Comparison of ENCODE assay signal across 13 cellular contexts in the genomic region with DNA sequence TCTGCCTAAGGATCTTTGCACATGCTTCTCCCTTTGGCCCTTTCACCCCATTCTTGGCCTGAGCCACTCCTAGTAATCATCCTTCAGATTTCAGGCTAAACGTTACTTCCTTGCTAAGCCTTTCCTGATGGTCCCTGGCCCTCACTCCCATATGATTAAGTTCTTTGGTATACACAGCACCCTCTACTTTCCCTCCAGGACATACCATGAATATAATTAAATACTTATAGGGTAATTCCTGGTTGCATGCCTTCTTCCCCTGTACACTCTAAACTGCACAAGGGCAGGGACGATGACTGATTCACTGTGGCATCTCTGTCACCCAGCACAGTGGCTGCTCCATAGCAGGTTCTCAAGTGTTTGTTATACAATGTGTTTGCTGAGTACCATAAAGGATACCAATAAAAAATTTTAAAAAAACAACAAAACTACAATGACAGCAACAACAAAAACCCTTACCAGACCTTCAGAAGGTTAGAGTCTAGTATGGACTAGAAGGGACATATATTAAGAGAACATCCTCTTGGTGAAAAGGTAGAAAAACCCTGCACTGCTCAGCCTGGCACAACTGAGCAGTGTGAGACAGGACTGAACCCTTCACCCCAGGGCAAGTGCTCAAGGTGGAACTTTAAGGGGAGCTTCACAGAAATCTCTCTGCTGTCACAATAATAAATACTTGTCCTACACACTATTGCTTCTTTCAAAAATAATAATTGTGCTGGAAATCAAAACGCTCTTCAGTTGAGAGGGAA.
A peak's percentile ranks its signal among the peaks of the same experiment; 100 is the strongest.
DNase-seq lines count a peak whose midpoint lies in the region; ATAC-seq, FAIRE-seq and TF ChIP-seq lines count a peak whose summit lies in the region.
"Had no signal": no experiment of that assay in that cellular context is flagged by ENCODE, and none has a peak within 500 bp of the region (broad histone marks: within the 10 kb centered on the region; RNA-seq: fewer than 3 reads in every experiment).

No MANE protein-coding gene starts in this region.

- H3K27ac Mint-ChIP-seq in CD4-positive, CD25-positive, alpha-beta regulatory T cell = peak overlapping the region; percentile 69 to 90 (median 79)
- H3K27ac Mint-ChIP-seq: naive B cell had no signal

- no peaks in the 10 kb centered on the region for H3K27me3 Mint-ChIP-seq in CD4-positive, CD25-positive, alpha-beta regulatory T cell

- H3K4me3 ChIP-seq in CD4-positive, CD25-positive, alpha-beta regulatory T cell (ENCODE audit: low read depth, low read length) = no peak overlapping the region
- no peak overlapping the region for H3K4me3 ChIP-seq in astrocyte of the spinal cord (ENCODE audit: low read depth, low read length)
- no peak overlapping the region for H3K4me3 ChIP-seq in mucosa of descending colon
- no peak overlapping the region for H3K4me3 ChIP-seq in H7 (ENCODE audit: insufficient read depth, low read depth, low read length)
- H3K4me3 ChIP-seq: K562 had no signal

- H3K4me1 ChIP-seq in CD4-positive, CD25-positive, alpha-beta regulatory T cell (ENCODE audit: control insufficient read depth, insufficient read depth, low read length, poor library complexity, severe bottlenecking) = peaks cover 69% of the 10 kb centered on the region
- peaks cover 27% of the 10 kb centered on the region for H3K4me1 ChIP-seq in mucosa of descending colon (ENCODE audit: low read depth)

- no peak overlapping the region for H3K27ac ChIP-seq in CD4-positive, CD25-positive, alpha-beta regulatory T cell (ENCODE audit: insufficient read depth, low read length, poor library complexity, severe bottlenecking)

- in situ Hi-C loops in astrocyte of the spinal cord (cut with HindIII; ENCODE audit: low sequenced_read_pairs) = no loop called here

- peak overlapping the region; percentile 3 to 78 (median 66) for H3K4me3 Mint-ChIP-seq in CD4-positive, CD25-positive, alpha-beta regulatory T cell
- H3K4me3 Mint-ChIP-seq: naive B cell had no signal

- peak; percentile 35 to 41 for ATAC-seq in CD4-positive, CD25-positive, alpha-beta regulatory T cell (ENCODE audit: low read depth in 2 of 2)
- ATAC-seq in mucosa of descending colon (peak; percentile 78), HG03571 (IDR thresholded peaks at IDR 0.05; ENCODE audit: unreplicated experiment) (no peak)

- DNase-seq in CD4-positive, CD25-positive, alpha-beta regulatory T cell = no peak
- DNase-seq in HPDE6-E6E7 (ENCODE audit: extremely low spot score) (peak; percentile 21), astrocyte of the spinal cord (ENCODE audit: low read depth, low spot score) (peak; percentile 24), mucosa of descending colon (no peak), H7 (no peak), NCI-H187 (lab: John Stamatoyannopoulos, UW) (no peak), GM19239 (ENCODE audit: insufficient read length, low spot score) (no peak)
- DNase-seq: aorta; DMS153; naive B cell; stimulated activated CD4-positive, alpha-beta T cell treated with anti-CD3 and anti-CD28 coated beads, Interleukin-2, amount 100 ng/mL, for 48 hours had no signal

- no peaks in the 10 kb centered on the region for H3K27me3 ChIP-seq in CD4-positive, CD25-positive, alpha-beta regulatory T cell (ENCODE audit: control insufficient read depth, insufficient read depth, low read length)
- H3K27me3 ChIP-seq in H7 (ENCODE audit: control insufficient read depth, insufficient read depth, low read length) = no peaks in the 10 kb centered on the region

- TF ChIP-seq CTCF in astrocyte of the spinal cord (IDR thresholded peaks at IDR 0.05; ENCODE audit: low read depth, low read length) = no peak
- TF ChIP-seq CTCF in mucosa of descending colon (IDR thresholded peaks at IDR 0.05) = no peak

- no peak for FAIRE-seq in GM19239 (lab: Jason Lieb, UNC)
- FAIRE-seq: K562 had no signal

- peaks cover 9% of the 10 kb centered on the region for H3K36me3 Mint-ChIP-seq in CD4-positive, CD25-positive, alpha-beta regulatory T cell

- peaks cover 57 to 96% (median 72%) of the 10 kb centered on the region in 4 donors for H3K4me1 Mint-ChIP-seq in CD4-positive, CD25-positive, alpha-beta regulatory T cell

- H3K9me3 Mint-ChIP-seq in CD4-positive, CD25-positive, alpha-beta regulatory T cell = no peaks in the 10 kb centered on the region
- H3K9me3 Mint-ChIP-seq: naive B cell had no signal

- no peaks in the 10 kb centered on the region for H3K36me3 ChIP-seq in CD4-positive, CD25-positive, alpha-beta regulatory T cell (ENCODE audit: control insufficient read depth, insufficient read depth, low read length)
- no peaks in the 10 kb centered on the region for H3K36me3 ChIP-seq in mucosa of descending colon (ENCODE audit: low read depth)
- H3K36me3 ChIP-seq in H7 (replicated peaks; ENCODE audit: control insufficient read depth, insufficient read depth, low read length) = no peaks in the 10 kb centered on the region

- H3K9me3 ChIP-seq in CD4-positive, CD25-positive, alpha-beta regulatory T cell (ENCODE audit: control insufficient read depth in 2 of 2, low read length in 2 of 2) = no peaks in the 10 kb centered on the region
- no peaks in the 10 kb centered on the region for H3K9me3 ChIP-seq in mucosa of descending colon

- intact Hi-C loops in mucosa of descending colon (cut with DNase I, micrococcal nuclease) = loop anchor here (10.0 kb wide), 2 partner anchors 77 to 147 kb away; partner anchors contain the start of gene AAK1 (in 1 of the 2)

Comparison
In these comparisons a context has a peak if more than half of its experiments do, and no peak if none do; other contexts are left out.
1. DNase-seq: peak in HPDE6-E6E7 (single experiment) and astrocyte of the spinal cord (single experiment); none in CD4-positive, CD25-positive, alpha-beta regulatory T cell (0 of 3), mucosa of descending colon (0 of 3), H7 (single experiment), NCI-H187 (0 of 2) and GM19239 (single experiment).